Comparison of ENCODE assay signal across 1 cellular context in the genomic region with DNA sequence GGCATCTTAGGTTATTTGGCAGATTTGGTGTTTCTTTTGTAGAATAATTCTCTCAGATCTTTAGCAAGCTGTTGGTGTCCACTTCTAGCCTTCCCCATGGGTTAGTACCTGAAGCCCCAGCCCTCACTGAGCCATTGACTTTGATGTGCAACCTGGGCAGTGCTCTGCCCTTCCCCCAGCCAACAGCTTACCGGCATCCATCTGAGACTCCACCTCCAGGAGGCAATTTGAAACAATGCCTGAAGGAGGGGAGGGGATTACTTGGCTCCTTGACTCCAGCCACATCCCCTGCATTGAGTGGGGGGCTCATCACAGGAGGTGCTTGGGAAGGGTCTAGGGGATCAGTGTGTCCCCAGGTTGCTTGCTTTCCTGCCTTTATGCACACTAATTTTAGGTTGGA.
TF ChIP-seq lines count a peak whose summit lies in the region.

No MANE protein-coding gene starts in this region.

TF ChIP-seq in WTC11, 78 proteins besides CTCF, POLR2A, EP300 and RAD21 (continued from another document):
- TF ChIP-seq, protein P1, sequence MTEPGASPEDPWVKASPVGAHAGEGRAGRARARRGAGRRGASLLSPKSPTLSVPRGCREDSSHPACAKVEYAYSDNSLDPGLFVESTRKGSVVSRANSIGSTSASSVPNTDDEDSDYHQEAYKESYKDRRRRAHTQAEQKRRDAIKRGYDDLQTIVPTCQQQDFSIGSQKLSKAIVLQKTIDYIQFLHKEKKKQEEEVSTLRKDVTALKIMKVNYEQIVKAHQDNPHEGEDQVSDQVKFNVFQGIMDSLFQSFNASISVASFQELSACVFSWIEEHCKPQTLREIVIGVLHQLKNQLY (CRISPR knock-in tag; IDR thresholded peaks at IDR 0.05): no peak
